8 cellular contexts compared by ENCODE assay signal in genomic region chr12:13390381-13390856, GRCh38.
DNase-seq lines count a peak whose midpoint lies in the region; ATAC-seq and TF ChIP-seq lines count a peak whose summit lies in the region.

No MANE protein-coding gene starts in this region.

- TF ChIP-seq CTCF in spleen (IDR thresholded peaks at IDR 0.05 in 8 of 11, conservative IDR thresholded peaks at IDR 0.05 in 3 of 11), result no peak

- no peak overlapping the region for H3K27ac ChIP-seq in spleen

- H3K9me3 Mint-ChIP-seq in activated T-cell treated with anti-CD3 and anti-CD28 coated beads, Interleukin-2, amount 50 U/mL, for 4 hours, result no peaks in the 10 kb centered on the region

- DNase-seq in ELR (ENCODE audit: low read depth) (peak; percentile 75), NCI-H774 (lab: John Stamatoyannopoulos, UW) (peak; percentile 53), fibroblast of the conjunctiva (ENCODE audit: low read depth) (peak; percentile 74), posterior cingulate gyrus (peak; percentile 84 to 98 (median 92)), spleen (no peak)
- DNase-seq in activated T-cell treated with anti-CD3 and anti-CD28 coated beads, Interleukin-2, amount 50 U/mL, for 4 hours, result no peak
- no peak for DNase-seq in activated CD4-positive, alpha-beta T cell treated with anti-CD3 and anti-CD28 coated beads, Interleukin-2, amount 50 U/mL, for 4 hours

- no peak overlapping the region for H3K4me3 ChIP-seq in spleen

- TF ChIP-seq POLR2A in spleen (IDR thresholded peaks at IDR 0.05), result no peak

- no peaks in the 10 kb centered on the region for H3K9me3 ChIP-seq in spleen

- ATAC-seq in HG03460 (IDR thresholded peaks at IDR 0.05; ENCODE audit: unreplicated experiment), result no peak
- no peak for ATAC-seq in activated T-cell treated with anti-CD3 and anti-CD28 coated beads, Interleukin-2, amount 50 U/mL, for 4 hours

- intact Hi-C loops in posterior cingulate gyrus (cut with DNase I) (no loop called here), spleen (cut with DNase I; ENCODE audit: low total_unique reads) (no loop called here)

- WGBS in spleen, 5 donors, result 65 to 78% (median 72%) methylated on average over 9 of the region's 9 CpGs

- H3K4me1 ChIP-seq in spleen, result no peaks in the 10 kb centered on the region

- no peaks in the 10 kb centered on the region for H3K4me1 Mint-ChIP-seq in activated T-cell treated with anti-CD3 and anti-CD28 coated beads, Interleukin-2, amount 50 U/mL, for 4 hours (ENCODE audit: low read depth)

- H3K27me3 ChIP-seq in spleen (replicated peaks in 1 of 7), result peaks cover 0 to 5% (median 0%) of the 10 kb centered on the region in 7 donors

- H3K36me3 Mint-ChIP-seq in activated T-cell treated with anti-CD3 and anti-CD28 coated beads, Interleukin-2, amount 50 U/mL, for 4 hours (ENCODE audit: insufficient read depth), result no peaks in the 10 kb centered on the region

- H3K27me3 Mint-ChIP-seq in activated T-cell treated with anti-CD3 and anti-CD28 coated beads, Interleukin-2, amount 50 U/mL, for 4 hours (ENCODE audit: low read depth), result no peaks in the 10 kb centered on the region

- H3K4me3 Mint-ChIP-seq in activated T-cell treated with anti-CD3 and anti-CD28 coated beads, Interleukin-2, amount 50 U/mL, for 4 hours, result no peak overlapping the region

- H3K36me3 ChIP-seq in spleen, result no peaks in the 10 kb centered on the region

Comparison
In these comparisons a context has a peak if more than half of its experiments do, and no peak if none do; other contexts are left out.
1. DNase-seq: peak in ELR (single experiment), NCI-H774 (single experiment), fibroblast of the conjunctiva (single experiment) and posterior cingulate gyrus (10 of 10); none in spleen (single experiment), activated T-cell treated with anti-CD3 and anti-CD28 coated beads, Interleukin-2, amount 50 U/mL, for 4 hours (single experiment) and activated CD4-positive, alpha-beta T cell treated with anti-CD3 and anti-CD28 coated beads, Interleukin-2, amount 50 U/mL, for 4 hours (0 of 2).